Comparison of ENCODE assay signal across 18 cellular contexts in the genomic region with DNA sequence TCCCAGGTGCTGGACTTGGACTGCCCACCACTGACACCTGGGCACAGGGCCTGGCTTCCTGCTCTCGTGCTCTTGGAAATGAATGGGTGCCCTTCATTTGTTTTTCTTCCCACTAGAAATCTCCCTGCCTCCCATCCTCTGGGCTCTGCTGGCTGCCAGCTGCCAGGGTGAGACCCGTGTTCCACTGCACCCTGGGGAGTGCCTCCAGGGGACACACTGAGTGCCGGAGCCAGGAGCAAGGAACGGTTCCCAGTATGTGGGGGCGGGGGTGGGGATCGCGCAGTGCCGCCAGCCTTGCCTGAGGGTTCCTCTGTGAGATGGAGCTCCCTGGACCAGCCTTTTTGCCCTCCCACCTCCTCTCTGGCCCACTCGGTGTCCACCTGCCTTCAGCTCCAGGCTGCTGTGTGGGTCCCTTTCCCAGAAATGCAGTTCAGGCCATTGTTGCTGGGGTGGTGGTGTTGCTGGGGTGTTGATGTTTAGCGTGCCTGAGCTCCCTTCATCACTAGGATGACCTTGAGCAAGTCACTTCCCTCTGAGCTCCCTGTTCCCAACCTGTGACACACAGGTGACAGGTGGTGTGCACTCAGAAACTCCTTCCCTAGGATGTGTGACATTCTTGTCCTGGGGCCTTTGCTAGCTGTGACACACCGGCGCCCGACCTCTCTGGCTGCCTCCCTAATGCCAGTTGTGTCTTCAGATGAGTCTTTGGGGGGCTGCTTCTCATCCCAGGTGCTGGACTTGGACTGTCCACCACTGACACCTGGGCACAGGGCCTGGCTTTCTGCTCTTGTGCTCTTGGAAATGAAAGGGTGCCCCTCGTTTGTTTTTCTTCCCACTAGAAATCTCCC.
DNase-seq lines count a peak whose midpoint lies in the region; ATAC-seq and TF ChIP-seq lines count a peak whose summit lies in the region.
"Had no signal": no experiment of that assay in that cellular context is flagged by ENCODE, and none has a peak within 500 bp of the region (broad histone marks: within the 10 kb centered on the region; RNA-seq: fewer than 3 reads in every experiment).

No MANE protein-coding gene starts in this region.

- no peak overlapping the region for H3K4me3 Mint-ChIP-seq in stimulated activated naive CD8-positive, alpha-beta T cell treated with anti-CD3 and anti-CD28 coated beads, Interleukin-15, amount 100 ng/mL, for 72 hours
- no peak overlapping the region; the same call in 1 of the 2 replicates for H3K4me3 Mint-ChIP-seq in HFFc6
- H3K4me3 Mint-ChIP-seq: activated CD4-positive, alpha-beta memory T cell treated with anti-CD3 and anti-CD28 coated beads, Interleukin-2, amount 10 ng/mL, durations not matched to agents 7 days and 5 days; B cell had no signal

- peaks cover 0 to 28% of the 10 kb centered on the region in 2 donors for H3K4me1 ChIP-seq in left lung
- H3K4me1 ChIP-seq: body of pancreas had no signal

- peaks cover 0 to 100% of the 10 kb centered on the region in 2 donors for H3K36me3 ChIP-seq in left lung

- H3K27ac ChIP-seq in left lung, result no peak overlapping the region
- H3K27ac ChIP-seq: 22Rv1, body of pancreas had no signal

- H3K4me3 ChIP-seq in left lung, result no peak overlapping the region
- H3K4me3 ChIP-seq: body of pancreas, tibial artery had no signal

- TF ChIP-seq CTCF in left lung (IDR thresholded peaks at IDR 0.05) (no peak), HFFc6 (IDR thresholded peaks at IDR 0.05) (no peak), GM20000 (IDR thresholded peaks at IDR 0.05; ENCODE audit: extremely low read depth, missing control alignments) (no peak)

- no peaks in the 10 kb centered on the region for H3K9me3 Mint-ChIP-seq in stimulated activated naive CD8-positive, alpha-beta T cell treated with anti-CD3 and anti-CD28 coated beads, Interleukin-15, amount 100 ng/mL, for 72 hours
- no peaks in the 10 kb centered on the region for H3K9me3 Mint-ChIP-seq in HFFc6
- H3K9me3 Mint-ChIP-seq: activated CD4-positive, alpha-beta memory T cell treated with anti-CD3 and anti-CD28 coated beads, Interleukin-2, amount 10 ng/mL, durations not matched to agents 7 days and 5 days had no signal

- H3K9me3 ChIP-seq in left lung, result no peaks in the 10 kb centered on the region
- H3K9me3 ChIP-seq: body of pancreas, tibial artery had no signal

- ATAC-seq in stimulated activated naive CD8-positive, alpha-beta T cell treated with anti-CD3 and anti-CD28 coated beads, Interleukin-15, amount 100 ng/mL, for 72 hours, result no peak
- ATAC-seq in stimulated activated naive CD8-positive, alpha-beta T cell treated with anti-CD3 and anti-CD28 coated beads, Interleukin-15, Interleukin-2, amounts not matched to agents 100 U/mL and 50 U/mL, for 24 hours, result no peak
- peak; percentile 32 for ATAC-seq in left lung
- ATAC-seq: body of pancreas had no signal

- peaks cover 28% of the 10 kb centered on the region for H3K36me3 Mint-ChIP-seq in HFFc6 (ENCODE audit: low read depth)

- no peaks in the 10 kb centered on the region for H3K27me3 ChIP-seq in left lung
- H3K27me3 ChIP-seq: body of pancreas, tibial artery had no signal

- H3K4me1 Mint-ChIP-seq in stimulated activated naive CD8-positive, alpha-beta T cell treated with anti-CD3 and anti-CD28 coated beads, Interleukin-15, amount 100 ng/mL, for 72 hours, result peaks cover 44% of the 10 kb centered on the region
- H3K4me1 Mint-ChIP-seq in HFFc6 (ENCODE audit: low read depth), result no peaks in the 10 kb centered on the region
- H3K4me1 Mint-ChIP-seq: B cell had no signal

- no peaks in the 10 kb centered on the region for H3K27me3 Mint-ChIP-seq in stimulated activated naive CD8-positive, alpha-beta T cell treated with anti-CD3 and anti-CD28 coated beads, Interleukin-15, amount 100 ng/mL, for 72 hours
- H3K27me3 Mint-ChIP-seq in HFFc6 (ENCODE audit: insufficient read depth), result peaks cover 5% of the 10 kb centered on the region
- H3K27me3 Mint-ChIP-seq: activated CD4-positive, alpha-beta memory T cell treated with anti-CD3 and anti-CD28 coated beads, Interleukin-2, amount 10 ng/mL, durations not matched to agents 7 days and 5 days; B cell had no signal

- peak; percentile 16 for DNase-seq in DMS153 (lab: John Stamatoyannopoulos, UW)
- DNase-seq in DMS153 treated with DMSO at 0.1 percent for 48 hours (lab: John Stamatoyannopoulos, UW; ENCODE audit: unreplicated experiment), result no peak
- no peak for DNase-seq in stimulated activated naive CD8-positive, alpha-beta T cell treated with anti-CD3 and anti-CD28 coated beads, Interleukin-15, amount 100 ng/mL, for 72 hours
- no peak for DNase-seq in stimulated activated naive CD8-positive, alpha-beta T cell treated with anti-CD3 and anti-CD28 coated beads, Interleukin-15, Interleukin-2, amounts not matched to agents 100 U/mL and 50 U/mL, for 24 hours
- DNase-seq in left lung, result no peak
- no peak for DNase-seq in HFFc6
- no peak for DNase-seq in GM20000 (ENCODE audit: low spot score)
- no peak for DNase-seq in NCI-H2196 (lab: John Stamatoyannopoulos, UW; ENCODE audit: unreplicated experiment)
- DNase-seq: activated CD4-positive, alpha-beta memory T cell treated with anti-CD3 and anti-CD28 coated beads, Interleukin-2, amount 10 ng/mL, durations not matched to agents 7 days and 5 days; body of pancreas; DMS79; KBM-7; NCI-H1048; NK-92 treated with Interleukin-12 subunit alpha and Interleukin-12 subunit beta, amount 100 ng/mL, for 24 hours; small intestine; tibial artery had no signal

- peak overlapping the region; percentile 93 to 96 for H3K27ac Mint-ChIP-seq in stimulated activated naive CD8-positive, alpha-beta T cell treated with anti-CD3 and anti-CD28 coated beads, Interleukin-15, amount 100 ng/mL, for 72 hours
- H3K27ac Mint-ChIP-seq in HFFc6, result no peak overlapping the region
- H3K27ac Mint-ChIP-seq: B cell had no signal

- intact Hi-C loops in left lung (cut with DNase I), result no loop called here
